ENCODE assay signal across 9 cellular contexts in the genomic region with DNA sequence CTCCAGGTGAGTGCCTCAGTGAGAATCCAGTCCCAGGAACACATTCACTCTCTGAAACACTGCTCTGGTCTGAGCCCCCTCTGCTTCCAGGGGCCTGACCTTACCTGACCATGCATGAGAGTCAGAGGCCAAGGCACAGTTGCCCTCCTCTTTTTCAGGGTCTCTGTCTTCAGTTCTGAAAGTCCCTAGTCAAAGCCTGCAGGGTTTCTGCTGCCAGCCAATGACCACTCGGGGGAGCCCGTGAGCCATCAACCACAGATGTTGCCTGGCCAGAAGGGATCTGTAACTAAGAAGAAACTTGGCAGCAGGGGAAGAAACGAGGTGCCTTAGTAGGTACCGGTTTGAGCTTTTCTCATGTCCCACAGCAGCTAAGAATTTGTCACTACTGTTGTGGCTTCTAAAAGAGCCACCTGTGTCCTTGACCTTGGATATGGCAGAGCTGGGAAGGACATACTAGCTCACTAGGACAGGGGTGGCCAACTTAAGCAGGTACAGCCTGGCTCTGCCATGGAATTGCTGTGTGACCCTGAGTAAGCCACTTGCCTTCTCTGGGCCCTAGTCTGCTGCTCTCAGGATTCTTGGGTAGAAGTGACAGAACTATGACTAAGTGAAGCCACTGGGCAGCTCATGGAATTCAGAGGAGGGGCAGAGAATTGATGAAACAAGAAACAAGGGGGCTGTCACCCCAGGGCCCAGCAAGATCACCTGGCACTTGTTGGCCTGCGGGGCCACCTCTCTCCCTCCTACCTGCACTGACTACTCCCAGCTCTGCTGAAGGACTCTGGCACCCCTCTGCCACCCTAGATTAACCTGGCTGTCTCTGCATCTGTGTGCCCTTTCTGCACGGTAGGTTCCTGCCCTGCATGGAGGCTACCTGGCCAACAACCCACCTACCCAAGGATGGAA.
DNase-seq lines count a peak whose midpoint lies in the region; ATAC-seq, FAIRE-seq and TF ChIP-seq lines count a peak whose summit lies in the region.
"Had no signal": no experiment of that assay in that cellular context is flagged by ENCODE, and none has a peak within 500 bp of the region (broad histone marks: within the 10 kb centered on the region; RNA-seq: fewer than 3 reads in every experiment).

No MANE protein-coding gene starts in this region.

- H3K27ac ChIP-seq in HCT116 (ENCODE audit: low read depth, low read length) (no peak overlapping the region), H1 (ENCODE audit: low read depth, low read length) (no peak overlapping the region), mesenchymal stem cell (ENCODE audit: low read length, poor library complexity, severe bottlenecking) (no peak overlapping the region)

- TF ChIP-seq POLR2A in HCT116 (IDR thresholded peaks at IDR 0.05; ENCODE audit: borderline replicate concordance, extremely low read depth, insufficient read depth, insufficient read length) (no peak), H1 (IDR thresholded peaks at IDR 0.05; ENCODE audit: control extremely low read depth in 1 of 2, low read depth in 2 of 2, low read length in 2 of 2) (no peak)

- no peaks in the 10 kb centered on the region for H3K36me3 ChIP-seq in HCT116 (ENCODE audit: control insufficient read depth in 1 of 2, insufficient read depth in 2 of 2, low read length in 2 of 2)
- no peaks in the 10 kb centered on the region for H3K36me3 ChIP-seq in H1 (ENCODE audit: control insufficient read depth in 2 of 4, insufficient read depth in 4 of 4, low read length in 3 of 4)
- H3K36me3 ChIP-seq in mesenchymal stem cell (ENCODE audit: control insufficient read depth in 1 of 2, insufficient read depth in 2 of 2, low read depth in 1 of 2, low read length in 2 of 2), result no peaks in the 10 kb centered on the region

- H3K18ac ChIP-seq in H1 (ENCODE audit: extremely low read depth, low read length) (no peak overlapping the region), mesenchymal stem cell (ENCODE audit: low read depth in 1 of 2, low read length in 2 of 2) (no peak overlapping the region)

- peaks cover 0 to 3% of the 10 kb centered on the region in 2 experiments; a peak in 2 of 4 replicates for H3K4me1 ChIP-seq in HCT116 (ENCODE audit: control insufficient read depth in 1 of 2, insufficient read depth in 2 of 2, low read length in 2 of 2)
- H3K4me1 ChIP-seq in H1 (replicated peaks in 1 of 4; ENCODE audit: control insufficient read depth in 3 of 4, insufficient read depth in 4 of 4, low read length in 3 of 4), result peaks cover 0 to 17% (median 14%) of the 10 kb centered on the region in 4 experiments; a peak in 6 of 7 replicates
- no peaks in the 10 kb centered on the region for H3K4me1 ChIP-seq in mesenchymal stem cell (ENCODE audit: control insufficient read depth, insufficient read depth, low read depth, low read length)

- H2BK12ac ChIP-seq in H1 (ENCODE audit: low read depth, low read length) (no peak overlapping the region; the same call in 1 of the 2 replicates), mesenchymal stem cell (ENCODE audit: low read length in 2 of 2) (no peak overlapping the region)

- CTCF ChIA-PET in HCT116 (lab: Charles Lee) (interaction anchor here (0.7 to 2.9 kb wide), 18 partner anchors 9 to 821 kb away, joined by 3 to 25 read pairs (median 5); no protein-coding TSS in a partner anchor), H1 (lab: Charles Lee; ENCODE audit: partially characterized antibody) (interaction anchor here (0.7 to 14.2 kb wide), 47 partner anchors 8 to 528 kb away, joined by 3 to 401 read pairs (median 4); a partner anchor contains a TSS)
- CTCF ChIA-PET in activated CD4-positive, alpha-beta memory T cell treated with anti-CD3 and anti-CD28 coated beads, Interleukin-2, amount 10 ng/mL, durations not matched to agents 7 days and 5 days (lab: Charles Lee), result interaction anchor here (0.7 to 1.9 kb wide), 7 partner anchors 9 to 807 kb away, joined by 3 to 10 read pairs (median 5); no protein-coding TSS in a partner anchor

- peak; percentile 94 for FAIRE-seq in H1 (lab: Jason Lieb, UNC)

- RAD21 ChIA-PET in HCT116 (lab: Charles Lee; ENCODE audit: low non-redundant PET in 1 of 2, low total read pairs in 2 of 2, uncharacterized antibody in 2 of 2, unreplicated experiment in 2 of 2), result interaction anchor here (0.6 to 1.3 kb wide), 5 partner anchors 166 to 385 kb away, joined by 3 read pairs; no protein-coding TSS in a partner anchor

- H3K27ac Mint-ChIP-seq in activated CD4-positive, alpha-beta memory T cell treated with anti-CD3 and anti-CD28 coated beads, Interleukin-2, amount 10 ng/mL, durations not matched to agents 7 days and 5 days, result no peak overlapping the region
- H3K27ac Mint-ChIP-seq: activated naive CD4-positive, alpha-beta T cell treated with anti-CD3 and anti-CD28 coated beads, Interleukin-2, amount 50 U/mL, for 24 hours had no signal

- peak overlapping the region; percentile 31 for H2BK120ac ChIP-seq in H1 (replicated peaks; ENCODE audit: low read depth, low read length)
- H2BK120ac ChIP-seq in mesenchymal stem cell (ENCODE audit: low read depth, low read length), result no peak overlapping the region

- no peak overlapping the region for H3K4me2 ChIP-seq in HCT116 (ENCODE audit: low read length)
- H3K4me2 ChIP-seq in H1 (ENCODE audit: insufficient read depth in 1 of 2, low read depth in 2 of 2, low read length in 2 of 2), result no peak overlapping the region
- H3K4me2 ChIP-seq in mesenchymal stem cell (ENCODE audit: low read length, poor library complexity, severe bottlenecking), result no peak overlapping the region

- H2AK5ac ChIP-seq in H1 (ENCODE audit: low read depth, low read length) (no peak overlapping the region), mesenchymal stem cell (ENCODE audit: low read length, severe bottlenecking) (no peak overlapping the region)

- intact Hi-C loops in HCT116 (cut with micrococcal nuclease), result loop anchor here (2.0 to 5.0 kb wide), 4 partner anchors 60 to 1160 kb away; a partner anchor contains a TSS

- no peak overlapping the region for H2BK20ac ChIP-seq in H1 (ENCODE audit: low read length)

- TF ChIP-seq RAD21 in HCT116 (IDR thresholded peaks at IDR 0.05; ENCODE audit: low read depth) (peak; percentile 96), H1 (IDR thresholded peaks at IDR 0.05 in 1 of 2, conservative IDR thresholded peaks at IDR 0.05 in 1 of 2; ENCODE audit: low read depth in 2 of 2, low read length in 2 of 2) (peak; percentile 97 to 99)

- H3K9me3 ChIP-seq in HCT116 (ENCODE audit: control insufficient read depth in 1 of 2, insufficient read depth in 1 of 2, low read depth in 1 of 2, low read length in 2 of 2), result no peaks in the 10 kb centered on the region
- no peaks in the 10 kb centered on the region for H3K9me3 ChIP-seq in H1 (ENCODE audit: insufficient read depth in 2 of 2, low read depth in 1 of 2, low read length in 1 of 2)
- H3K9me3 ChIP-seq in mesenchymal stem cell (ENCODE audit: control insufficient read depth, low read length), result no peaks in the 10 kb centered on the region

- H4K20me1 ChIP-seq in HCT116 (ENCODE audit: insufficient read depth), result no peaks in the 10 kb centered on the region
- H4K20me1 ChIP-seq in H1 (replicated peaks in 1 of 2; ENCODE audit: control insufficient read depth in 1 of 2, insufficient read depth in 2 of 2, low read length in 2 of 2), result no peaks in the 10 kb centered on the region

- H3K9me2 ChIP-seq in HCT116 (ENCODE audit: insufficient read depth), result no peaks in the 10 kb centered on the region

- H3K27me3 Mint-ChIP-seq in activated CD4-positive, alpha-beta memory T cell treated with anti-CD3 and anti-CD28 coated beads, Interleukin-2, amount 10 ng/mL, durations not matched to agents 7 days and 5 days, result peaks cover 22% of the 10 kb centered on the region

- H3K79me1 ChIP-seq in H1 (ENCODE audit: low read depth, low read length) (no peaks in the 10 kb centered on the region), mesenchymal stem cell (replicated peaks; ENCODE audit: low read length, poor library complexity, severe bottlenecking) (no peaks in the 10 kb centered on the region)

- H3K4me3 Mint-ChIP-seq in activated CD4-positive, alpha-beta memory T cell treated with anti-CD3 and anti-CD28 coated beads, Interleukin-2, amount 10 ng/mL, durations not matched to agents 7 days and 5 days, result no peak overlapping the region
- H3K4me3 Mint-ChIP-seq: activated naive CD4-positive, alpha-beta T cell treated with anti-CD3 and anti-CD28 coated beads, Interleukin-2, amount 50 U/mL, for 24 hours had no signal

- H3K4ac ChIP-seq in H1 (replicated peaks; ENCODE audit: insufficient read length, low read depth, low read length), result no peak overlapping the region
- no peak overlapping the region for H3K4ac ChIP-seq in mesenchymal stem cell (ENCODE audit: low read depth in 1 of 2, low read length in 2 of 2)

- BruUV-seq in HCT116 (replicated peaks; lab: Mats Ljungman, UMichigan), result no TSS peak

- H4K5ac ChIP-seq in H1 (ENCODE audit: insufficient read length, low read depth, low read length), result no peak overlapping the region

- no peaks in the 10 kb centered on the region; the same call in 1 of the 2 replicates for H3K23me2 ChIP-seq in H1 (ENCODE audit: low read depth, low read length)

- peak overlapping the region; percentile 79 for H4K91ac ChIP-seq in H1 (replicated peaks; ENCODE audit: insufficient read length, low read length)
- no peak overlapping the region for H4K91ac ChIP-seq in mesenchymal stem cell (ENCODE audit: low read length)

- 39% methylated on average over 6 of the region's 6 CpGs; no CpG with 5 or more reads in 1 of the 2 experiments for WGBS in H1 (ENCODE audit: extremely low coverage in 1 of 2, insufficient coverage in 1 of 2, insufficient read length in 1 of 2, insufficient replicate concordance in 2 of 2, low coverage in 1 of 2, low lambda C conversion rate in 2 of 2, missing lambda C conversion rate in 1 of 2), 2 experiments
- WGBS in mesenchymal stem cell, result 11% methylated on average over 5 of the region's 6 CpGs

- no peak overlapping the region for H3K56ac ChIP-seq in H1 (replicated peaks; ENCODE audit: insufficient read length, low read depth, low read length)

- H3K79me2 ChIP-seq in HCT116 (ENCODE audit: insufficient read depth, low read length) (no peaks in the 10 kb centered on the region), H1 (ENCODE audit: control insufficient read depth in 1 of 2, insufficient read depth in 2 of 2, low read length in 2 of 2) (no peaks in the 10 kb centered on the region)

- DNase-seq in DMS153 (lab: John Stamatoyannopoulos, UW), result peak; percentile 17
- peak; percentile 68 for DNase-seq in HCT116 (ENCODE audit: low read depth, low spot score)
- peak; percentile 71 for DNase-seq in NCI-H460 (ENCODE audit: extremely low read depth, low read depth)
- DNase-seq in activated CD4-positive, alpha-beta memory T cell treated with anti-CD3 and anti-CD28 coated beads, Interleukin-2, amount 10 ng/mL, durations not matched to agents 7 days and 5 days, result peak; percentile 66
- DNase-seq in H1 (ENCODE audit: low read depth in 1 of 2, low spot score in 2 of 2), result peak; percentile 60 to 94
- peak; percentile 51 for DNase-seq in mesenchymal stem cell
- DNase-seq in stimulated activated CD8-positive, alpha-beta memory T cell treated with anti-CD3 and anti-CD28 coated beads, Interleukin-15, amount 100 ng/mL, for 24 hours (ENCODE audit: low read depth), result peak; percentile 44

- peak in 1 of 2 experiments; percentile 11; a peak in 1 of 3 replicates for TF ChIP-seq EP300 in H1 (IDR thresholded peaks at IDR 0.05; ENCODE audit: borderline replicate concordance in 1 of 2, low read depth in 2 of 2, low read length in 2 of 2)

- H3K4me1 Mint-ChIP-seq in activated CD4-positive, alpha-beta memory T cell treated with anti-CD3 and anti-CD28 coated beads, Interleukin-2, amount 10 ng/mL, durations not matched to agents 7 days and 5 days, result no peaks in the 10 kb centered on the region
- H3K4me1 Mint-ChIP-seq: activated naive CD4-positive, alpha-beta T cell treated with anti-CD3 and anti-CD28 coated beads, Interleukin-2, amount 50 U/mL, for 24 hours had no signal

- no peaks in the 10 kb centered on the region for H3K9me3 Mint-ChIP-seq in activated CD4-positive, alpha-beta memory T cell treated with anti-CD3 and anti-CD28 coated beads, Interleukin-2, amount 10 ng/mL, durations not matched to agents 7 days and 5 days
- H3K9me3 Mint-ChIP-seq: activated naive CD4-positive, alpha-beta T cell treated with anti-CD3 and anti-CD28 coated beads, Interleukin-2, amount 50 U/mL, for 24 hours had no signal

- peaks cover 51% of the 10 kb centered on the region for H3K27me3 ChIP-seq in HCT116 (ENCODE audit: insufficient read depth, low read length)
- peaks cover 0 to 10% (median 2%) of the 10 kb centered on the region in 4 experiments; a peak in 4 of 7 replicates for H3K27me3 ChIP-seq in H1 (replicated peaks in 1 of 4; ENCODE audit: control insufficient read depth in 3 of 4, extremely low read depth in 1 of 4, insufficient read depth in 3 of 4, low read length in 3 of 4)
- peaks cover 36 to 48% of the 10 kb centered on the region in 2 experiments for H3K27me3 ChIP-seq in mesenchymal stem cell (ENCODE audit: control insufficient read depth in 1 of 2, insufficient read depth in 1 of 2, low read length in 2 of 2)

- H3K36me3 Mint-ChIP-seq in activated CD4-positive, alpha-beta memory T cell treated with anti-CD3 and anti-CD28 coated beads, Interleukin-2, amount 10 ng/mL, durations not matched to agents 7 days and 5 days (ENCODE audit: low read depth), result no peaks in the 10 kb centered on the region
- H3K36me3 Mint-ChIP-seq: activated naive CD4-positive, alpha-beta T cell treated with anti-CD3 and anti-CD28 coated beads, Interleukin-2, amount 50 U/mL, for 24 hours had no signal

- no peak overlapping the region for H3K9ac ChIP-seq in HCT116 (ENCODE audit: low read length)
- no peak overlapping the region for H3K9ac ChIP-seq in H1 (replicated peaks in 1 of 4; ENCODE audit: extremely low read depth in 1 of 4, low read depth in 3 of 4, low read length in 3 of 4)
- peak overlapping the region; percentile 11 for H3K9ac ChIP-seq in mesenchymal stem cell (ENCODE audit: low read length)

- H3K14ac ChIP-seq in H1 (ENCODE audit: insufficient read length) (no peak overlapping the region), mesenchymal stem cell (ENCODE audit: low read length in 2 of 2) (no peak overlapping the region)

- no peak overlapping the region for H2BK5ac ChIP-seq in H1 (ENCODE audit: low read depth, low read length)
- H2BK5ac ChIP-seq in mesenchymal stem cell (ENCODE audit: low read depth, low read length, poor library complexity, severe bottlenecking), result no peak overlapping the region

- no peak overlapping the region for H2AFZ ChIP-seq in HCT116 (ENCODE audit: low read depth, low read length, poor library complexity, severe bottlenecking)
- no peak overlapping the region for H2AFZ ChIP-seq in H1 (ENCODE audit: low read length)
- no peak overlapping the region for H2AFZ ChIP-seq in mesenchymal stem cell (ENCODE audit: low read depth, low read length)

- ATAC-seq in HCT116 (peak; percentile 86), HG02763 (IDR thresholded peaks at IDR 0.05; ENCODE audit: unreplicated experiment) (no peak)

- TF ChIP-seq CTCF in HCT116 (IDR thresholded peaks at IDR 0.05 in 2 of 3, conservative IDR thresholded peaks at IDR 0.05 in 1 of 3; ENCODE audit: borderline replicate concordance in 1 of 3, insufficient read depth in 1 of 3, low read depth in 2 of 3, low read length in 2 of 3), result peak; percentile 94 to 99 (median 99)
- peak; percentile 83 to 97 (median 97) for TF ChIP-seq CTCF in H1 (IDR thresholded peaks at IDR 0.05; ENCODE audit: control extremely low read depth in 1 of 3, insufficient read depth in 1 of 3, low read depth in 1 of 3, low read length in 3 of 3)

- H4K8ac ChIP-seq in H1 (ENCODE audit: extremely low read depth, insufficient read depth, low read length), result no peak overlapping the region
- no peak overlapping the region for H4K8ac ChIP-seq in mesenchymal stem cell (ENCODE audit: low read length)

- H2BK15ac ChIP-seq in H1 (ENCODE audit: low read length) (no peak overlapping the region), mesenchymal stem cell (ENCODE audit: low read depth, poor library complexity, severe bottlenecking) (no peak overlapping the region)

- H3K4me3 ChIP-seq in HCT116 (replicated peaks in 1 of 2; ENCODE audit: low read depth in 1 of 2, low read length in 2 of 2) (no peak overlapping the region), H1 (ENCODE audit: extremely low read depth in 1 of 4, insufficient read depth in 2 of 4, low read depth in 3 of 4, low read length in 4 of 4) (no peak overlapping the region), mesenchymal stem cell (ENCODE audit: insufficient read depth in 1 of 2, low read depth in 1 of 2, low read length in 2 of 2) (no peak overlapping the region)

- POLR2A ChIA-PET in HCT116 (lab: Charles Lee) (no interaction called here), H1 (lab: Charles Lee; ENCODE audit: partially characterized antibody) (interaction anchor here (1.3 to 1.4 kb wide), 2 partner anchors 81 to 98 kb away, joined by 3 read pairs; no protein-coding TSS in a partner anchor)
- POLR2A ChIA-PET in activated CD4-positive, alpha-beta memory T cell treated with anti-CD3 and anti-CD28 coated beads, Interleukin-2, amount 10 ng/mL, durations not matched to agents 7 days and 5 days (lab: Charles Lee), result no interaction called here

- H3K23ac ChIP-seq in H1 (ENCODE audit: insufficient read length) (no peak overlapping the region), mesenchymal stem cell (ENCODE audit: low read length in 2 of 2) (peak overlapping the region in 1 of 2 experiments; percentile 18)

Comparison
In these comparisons a context has a peak if more than half of its experiments do, and no peak if none do; other contexts are left out.
1. DNase-seq: peak in every context shown above with its lines; median percentile 77 in H1; 71 in NCI-H460; 68 in HCT116; 66 in activated CD4-positive, alpha-beta memory T cell treated with anti-CD3 and anti-CD28 coated beads, Interleukin-2, amount 10 ng/mL, durations not matched to agents 7 days and 5 days; 51 in mesenchymal stem cell; 44 in stimulated activated CD8-positive, alpha-beta memory T cell treated with anti-CD3 and anti-CD28 coated beads, Interleukin-15, amount 100 ng/mL, for 24 hours; 17 in DMS153.